Comparison of ENCODE assay signal across 19 cellular contexts in the genomic region with DNA sequence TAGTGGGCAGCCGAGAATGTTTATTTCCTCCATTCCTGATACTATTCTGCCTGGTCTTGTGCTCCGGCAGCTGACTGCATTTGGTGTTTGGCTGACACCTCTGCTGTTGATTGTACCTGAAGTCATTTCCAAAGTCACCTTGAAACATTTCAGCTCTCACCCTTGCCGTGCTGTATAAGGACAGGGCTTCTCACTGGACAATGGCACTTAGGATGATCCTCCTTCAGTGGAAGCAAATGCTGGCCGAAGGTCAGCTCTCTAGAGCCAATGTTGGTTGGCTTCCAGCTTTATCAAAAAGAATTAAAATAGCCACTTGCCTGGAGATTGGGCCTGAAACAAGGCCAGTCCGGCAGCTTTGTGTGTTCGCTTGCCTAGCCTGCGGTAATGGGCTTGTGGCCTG. TPM values are rescaled to one million over a fixed set of nuclear protein-coding genes. Genes with fewer than 3 reads are reported as not detected.
A peak's percentile ranks its signal among the peaks of the same experiment; 100 is the strongest.
DNase-seq lines count a peak whose midpoint lies in the region; ATAC-seq and TF ChIP-seq lines count a peak whose summit lies in the region.
"Had no signal": no experiment of that assay in that cellular context is flagged by ENCODE, and none has a peak within 500 bp of the region (broad histone marks: within the 10 kb centered on the region; RNA-seq: fewer than 3 reads in every experiment).

No MANE protein-coding gene starts in this region.

- peak overlapping the region in 1 of 4 donors; percentile 20 for H3K4me3 ChIP-seq in adrenal gland
- peak overlapping the region in 1 of 2 donors; percentile 0 for H3K4me3 ChIP-seq in gastroesophageal sphincter
- H3K4me3 ChIP-seq in spleen = no peak overlapping the region
- H3K4me3 ChIP-seq: neural progenitor cell had no signal

- H3K9me3 Mint-ChIP-seq in immature natural killer cell = no peaks in the 10 kb centered on the region
- H3K9me3 Mint-ChIP-seq: activated naive CD8-positive, alpha-beta T cell treated with anti-CD3 and anti-CD28 coated beads for 36 hours; activated T-helper 1 cell treated with anti-CD3 and anti-CD28 coated beads, Interleukin-12 subunit alpha, Interleukin-12 subunit beta, Interleukin-2, Interleukin-4 antibody, amounts not matched to agents 30 ng/mL and 10 ng/mL and 1 ng/mL, durations not matched to agents 14 hours and 24 hours and 36 hours; neural progenitor cell had no signal

- TF ChIP-seq CTCF in adrenal gland (IDR thresholded peaks at IDR 0.05) (no peak), gastroesophageal sphincter (IDR thresholded peaks at IDR 0.05) (no peak), spleen (IDR thresholded peaks at IDR 0.05 in 8 of 11, conservative IDR thresholded peaks at IDR 0.05 in 3 of 11) (no peak)

- no peaks in the 10 kb centered on the region for H3K36me3 Mint-ChIP-seq in immature natural killer cell
- H3K36me3 Mint-ChIP-seq: neural progenitor cell had no signal

- no peak for ATAC-seq in gastroesophageal sphincter

- H3K27ac ChIP-seq in adrenal gland (peak overlapping the region in 4 of 5 donors; percentile 18 to 85 (median 82)), gastroesophageal sphincter (peak overlapping the region; percentile 75 to 97 (median 92)), spleen (peak overlapping the region in 6 of 8 donors; percentile 11 to 75 (median 36))
- H3K27ac ChIP-seq: C4-2B, neural progenitor cell had no signal

- H3K27me3 ChIP-seq in adrenal gland = no peaks in the 10 kb centered on the region
- no peaks in the 10 kb centered on the region for H3K27me3 ChIP-seq in gastroesophageal sphincter
- H3K27me3 ChIP-seq in spleen (replicated peaks in 1 of 7) = no peaks in the 10 kb centered on the region
- H3K27me3 ChIP-seq: neural progenitor cell had no signal

- TF ChIP-seq EP300 in gastroesophageal sphincter (IDR thresholded peaks at IDR 0.05) = no peak

- no peak overlapping the region for H3K27ac Mint-ChIP-seq in immature natural killer cell
- H3K27ac Mint-ChIP-seq: activated naive CD8-positive, alpha-beta T cell treated with anti-CD3 and anti-CD28 coated beads for 36 hours; activated T-helper 1 cell treated with anti-CD3 and anti-CD28 coated beads, Interleukin-12 subunit alpha, Interleukin-12 subunit beta, Interleukin-2, Interleukin-4 antibody, amounts not matched to agents 30 ng/mL and 10 ng/mL and 1 ng/mL, durations not matched to agents 14 hours and 24 hours and 36 hours; brain; neural progenitor cell had no signal

- no peaks in the 10 kb centered on the region for H3K9me3 ChIP-seq in adrenal gland (replicated peaks in 1 of 3)
- H3K9me3 ChIP-seq in gastroesophageal sphincter = no peaks in the 10 kb centered on the region
- no peaks in the 10 kb centered on the region for H3K9me3 ChIP-seq in spleen

- TF ChIP-seq POLR2A in adrenal gland (IDR thresholded peaks at IDR 0.05) = peak in 1 of 2 donors; percentile 33
- TF ChIP-seq POLR2A in gastroesophageal sphincter (IDR thresholded peaks at IDR 0.05) = no peak
- no peak for TF ChIP-seq POLR2A in spleen (IDR thresholded peaks at IDR 0.05)

- WGBS in adrenal gland, 4 donors = 29 to 45% (median 39%) methylated on average over 2 to 7 of the region's 7 CpGs
- 33 to 42% methylated on average over 1 to 3 of the region's 7 CpGs for WGBS in gastroesophageal sphincter (ENCODE audit: low coverage in 1 of 2), 2 donors
- 65 to 90% (median 76%) methylated on average over 7 of the region's 7 CpGs for WGBS in spleen, 5 donors

- peak in 4 of 7 donors; percentile 46 to 66 (median 63) for DNase-seq in adrenal gland
- peak; percentile 21 for DNase-seq in medulla oblongata (ENCODE audit: extremely low spot score)
- DNase-seq in spleen = no peak
- no peak for DNase-seq in immature natural killer cell
- DNase-seq in NCI-H2196 (lab: John Stamatoyannopoulos, UW; ENCODE audit: unreplicated experiment) = no peak
- DNase-seq in iPS-NIHi7 (ENCODE audit: extremely low spot score) = no peak
- no peak for DNase-seq in SHP77 (lab: John Stamatoyannopoulos, UW)
- DNase-seq: activated naive CD8-positive, alpha-beta T cell treated with anti-CD3 and anti-CD28 coated beads for 36 hours; GOT3; midbrain; NCI-H1930; NCI-H510A; stimulated activated naive CD4-positive, alpha-beta T cell treated with Interleukin-2 at 50 U/mL for 16 hours; T1000 had no signal

- intact Hi-C loops in adrenal gland (cut with DNase I) = loop anchor here in 1 of 2 donors (10.0 kb wide), 1 partner anchor 46 kb away; the partner anchor contains the start of gene ACACB
- intact Hi-C loops in spleen (cut with DNase I; ENCODE audit: low total_unique reads) = no loop called here

- no peak overlapping the region for H3K4me3 Mint-ChIP-seq in immature natural killer cell
- H3K4me3 Mint-ChIP-seq: activated naive CD8-positive, alpha-beta T cell treated with anti-CD3 and anti-CD28 coated beads for 36 hours; activated T-helper 1 cell treated with anti-CD3 and anti-CD28 coated beads, Interleukin-12 subunit alpha, Interleukin-12 subunit beta, Interleukin-2, Interleukin-4 antibody, amounts not matched to agents 30 ng/mL and 10 ng/mL and 1 ng/mL, durations not matched to agents 14 hours and 24 hours and 36 hours; brain; neural progenitor cell had no signal

- H3K4me1 Mint-ChIP-seq in immature natural killer cell = peaks cover 1 to 3% of the 10 kb centered on the region in 2 donors

- no peaks in the 10 kb centered on the region for H3K36me3 ChIP-seq in adrenal gland (replicated peaks in 1 of 2)
- H3K36me3 ChIP-seq in gastroesophageal sphincter = peaks cover 0 to 15% of the 10 kb centered on the region in 2 donors
- peaks cover 0 to 5% (median 0%) of the 10 kb centered on the region in 6 donors for H3K36me3 ChIP-seq in spleen
- H3K36me3 ChIP-seq: neural progenitor cell had no signal

- peaks cover 0 to 3% (median 0%) of the 10 kb centered on the region in 3 donors for H3K27me3 Mint-ChIP-seq in immature natural killer cell (ENCODE audit: low read depth in 3 of 3)
- H3K27me3 Mint-ChIP-seq: activated naive CD8-positive, alpha-beta T cell treated with anti-CD3 and anti-CD28 coated beads for 36 hours; brain had no signal

- H3K4me1 ChIP-seq in adrenal gland (replicated peaks in 1 of 2) (peaks cover 40 to 74% of the 10 kb centered on the region in 2 donors), gastroesophageal sphincter (peaks cover 3 to 100% (median 34%) of the 10 kb centered on the region in 3 donors), spleen (peaks cover 0 to 41% (median 15%) of the 10 kb centered on the region in 6 donors)
- H3K4me1 ChIP-seq: neural progenitor cell had no signal

RNA-seq across cellular contexts. Expression of gene ACACB, which starts 44.0 kb away (rescaled TPM):
- total RNA-seq in adrenal gland (100 to 1,000 TPM in 2 of 8 donors, 10 to 100 TPM in 6; 41.1 to 143 (median 74.0) TPM), gastroesophageal sphincter (100 to 1,000 TPM in 3 of 4 donors, 10 to 100 TPM in 1; 49.4 to 230 (median 138) TPM), spleen (100 to 1,000 TPM in 1 of 7 donors, 10 to 100 TPM in 6; 24.7 to 111 (median 55.4) TPM)
- polyA plus RNA-seq in adrenal gland (10 to 100 TPM; 35.5 to 87.0 (median 47.5) TPM), spleen (10 to 100 TPM in 1 of 3 donors, 1 to 10 TPM in 2; 2.8 to 14.9 (median 5.6) TPM), immature natural killer cell (1 to 10 TPM in 2 of 3 donors, not detected in 1; 1.2 to 2.1 TPM)

Comparison
In these comparisons a context has a peak if more than half of its experiments do, and no peak if none do; other contexts are left out.
1. DNase-seq: peak in adrenal gland (4 of 7) and medulla oblongata (single experiment); none in spleen (single experiment), immature natural killer cell (0 of 3), NCI-H2196 (single experiment), iPS-NIHi7 (single experiment) and SHP77 (0 of 2).
2. H3K27ac ChIP-seq: peak in every context shown above with its lines; median percentile 92 in gastroesophageal sphincter; 82 in adrenal gland; 36 in spleen.